In the genomic region with DNA sequence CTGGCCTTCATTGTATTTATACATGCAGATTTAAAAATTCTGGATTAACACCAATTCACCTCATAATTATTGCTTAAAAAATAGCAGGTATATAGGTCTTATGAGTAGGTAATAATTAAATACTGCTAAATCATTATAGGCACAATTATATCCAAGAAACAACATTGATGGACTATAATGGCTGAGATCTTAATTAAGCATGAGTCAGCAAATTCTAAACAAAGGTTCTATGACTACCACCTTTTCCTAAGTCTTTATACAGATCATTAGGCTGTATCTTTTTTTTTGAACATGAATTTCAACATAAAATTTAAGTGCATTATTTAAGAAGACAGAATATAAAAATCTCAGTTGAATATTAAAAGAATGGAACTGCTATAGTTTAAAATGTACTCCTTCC, we compare ENCODE assay signal across 18 cellular contexts.
DNase-seq lines count a peak whose midpoint lies in the region; ATAC-seq, FAIRE-seq and TF ChIP-seq lines count a peak whose summit lies in the region.
"Had no signal": no experiment of that assay in that cellular context is flagged by ENCODE, and none has a peak within 500 bp of the region (broad histone marks: within the 10 kb centered on the region; RNA-seq: fewer than 3 reads in every experiment).

No MANE protein-coding gene starts in this region.

- TF ChIP-seq RAD21 in A549 (conservative IDR thresholded peaks at IDR 0.05 in 1 of 2, IDR thresholded peaks at IDR 0.05 in 1 of 2) (no peak), HCT116 (IDR thresholded peaks at IDR 0.05; ENCODE audit: low read depth) (no peak), GM12878 (IDR thresholded peaks at IDR 0.05; ENCODE audit: insufficient read depth, low read depth, low read length) (no peak)

- FAIRE-seq in A549 (lab: Jason Lieb, UNC), result no peak
- FAIRE-seq in GM12878 (lab: Jason Lieb, UNC), result no peak
- FAIRE-seq: GM18507 had no signal

- H4K20me1 ChIP-seq in HCT116 (ENCODE audit: insufficient read depth), result no peaks in the 10 kb centered on the region
- no peaks in the 10 kb centered on the region for H4K20me1 ChIP-seq in GM12878 (ENCODE audit: control insufficient read depth, insufficient read depth)
- H4K20me1 ChIP-seq: BLaER1 had no signal

- BruUV-seq in HCT116 (replicated peaks; lab: Mats Ljungman, UMichigan), result no TSS peak
- no TSS peak for BruUV-seq in GM12878 (replicated peaks; lab: Mats Ljungman, UMichigan)

- no peak overlapping the region for H3K9ac ChIP-seq in HCT116 (ENCODE audit: low read length)
- no peak overlapping the region for H3K9ac ChIP-seq in GM12878 (ENCODE audit: control insufficient read depth, insufficient read depth, low read length)
- H3K9ac ChIP-seq: BLaER1 had no signal

- in situ Hi-C loops in GM12878 (cut with MboI), result no loop called here
- in situ Hi-C loops in ACHN (cut with HindIII; ENCODE audit: low pct_ligation_motif_present, low pct_unique_long_range_greater_than_20kb, low sequenced_read_pairs), result no loop called here

- H3K4me1 ChIP-seq in A549, result no peaks in the 10 kb centered on the region
- no peaks in the 10 kb centered on the region for H3K4me1 ChIP-seq in HCT116 (ENCODE audit: control insufficient read depth in 1 of 2, insufficient read depth in 2 of 2, low read length in 2 of 2)
- no peaks in the 10 kb centered on the region for H3K4me1 ChIP-seq in GM12878 (ENCODE audit: control insufficient read depth, insufficient read depth, low read length)
- H3K4me1 ChIP-seq: BLaER1 had no signal

- POLR2A ChIA-PET in A549 (lab: Yijun Ruan, JAX) (no interaction called here), HCT116 (lab: Charles Lee) (no interaction called here), GM12878 (lab: Charles Lee) (no interaction called here)

- no peak overlapping the region for H3K4me3 ChIP-seq in A549
- no peak overlapping the region for H3K4me3 ChIP-seq in HCT116 (replicated peaks in 1 of 2; ENCODE audit: low read depth in 1 of 2, low read length in 2 of 2)
- no peak overlapping the region for H3K4me3 ChIP-seq in GM12878
- H3K4me3 ChIP-seq: BLaER1 had no signal

- ATAC-seq in A549 (no peak), HCT116 (no peak), GM12878 (no peak)

- H3K4me2 ChIP-seq in A549 (no peak overlapping the region), HCT116 (ENCODE audit: low read length) (no peak overlapping the region), GM12878 (ENCODE audit: control insufficient read depth, insufficient read depth) (no peak overlapping the region)
- H3K4me2 ChIP-seq: BLaER1 had no signal

- no peaks in the 10 kb centered on the region for H3K9me2 ChIP-seq in HCT116 (ENCODE audit: insufficient read depth)

- H3K27ac ChIP-seq in A549 (no peak overlapping the region), HCT116 (ENCODE audit: low read depth, low read length) (no peak overlapping the region), GM12878 (ENCODE audit: control insufficient read depth, insufficient read depth) (no peak overlapping the region)
- H3K27ac ChIP-seq: BLaER1 had no signal

- TF ChIP-seq EP300 in A549 (IDR thresholded peaks at IDR 0.05) (no peak), GM12878 (IDR thresholded peaks at IDR 0.05; ENCODE audit: borderline replicate concordance in 1 of 2, control insufficient read depth in 1 of 2, low read depth in 2 of 2, low read length in 2 of 2) (no peak)

- H3K9me3 ChIP-seq in A549 (no peaks in the 10 kb centered on the region; the same call in 2 of the 3 replicates), HCT116 (ENCODE audit: control insufficient read depth in 1 of 2, insufficient read depth in 1 of 2, low read depth in 1 of 2, low read length in 2 of 2) (no peaks in the 10 kb centered on the region), GM12878 (replicated peaks; ENCODE audit: control insufficient read depth, insufficient read depth, low read length) (no peaks in the 10 kb centered on the region; the same call in 2 of the 3 replicates)

- no peaks in the 10 kb centered on the region for H3K79me2 ChIP-seq in HCT116 (ENCODE audit: insufficient read depth, low read length)
- H3K79me2 ChIP-seq in GM12878 (ENCODE audit: control insufficient read depth, insufficient read depth, low read length), result no peaks in the 10 kb centered on the region

- H2AFZ ChIP-seq in HCT116 (ENCODE audit: low read depth, low read length, poor library complexity, severe bottlenecking) (peak overlapping the region; percentile 13), GM12878 (ENCODE audit: control insufficient read depth, low read depth, low read length) (no peak overlapping the region)

- RAD21 ChIA-PET in HCT116 (lab: Charles Lee; ENCODE audit: low non-redundant PET in 1 of 2, low total read pairs in 2 of 2, uncharacterized antibody in 2 of 2, unreplicated experiment in 2 of 2), result no interaction called here
- RAD21 ChIA-PET in GM12878 (lab: Charles Lee; ENCODE audit: unreplicated experiment), result no interaction called here

- DNase-seq in A549 (ENCODE audit: low read depth in 1 of 2, low spot score in 1 of 2) (no peak), HCT116 (ENCODE audit: low read depth, low spot score) (no peak), NCI-H69 (lab: John Stamatoyannopoulos, UW) (peak; percentile 10), GM12878 (ENCODE audit: low read depth, low spot score) (no peak), ACHN (no peak), HPDE6-E6E7 (ENCODE audit: extremely low spot score) (no peak), GDM1 (lab: John Stamatoyannopoulos, UW) (no peak), germinal center (ENCODE audit: low spot score) (no peak)
- DNase-seq: 8988T; CD4-positive, alpha-beta T cell; CD8-positive, alpha-beta memory T cell; DMS 273 treated with DMSO at 0.1 percent for 48 hours; DMS79; GOT3; H7; HCEC 1CT had no signal

- SMC1A ChIA-PET in GM12878 (lab: Charles Lee; ENCODE audit: uncharacterized antibody, unreplicated experiment), result no interaction called here

- intact Hi-C loops in HCT116 (cut with micrococcal nuclease), result no loop called here
- intact Hi-C loops in GM12878 (cut with micrococcal nuclease; ENCODE audit: unreplicated experiment), result no loop called here

- TF ChIP-seq CTCF in A549 (IDR thresholded peaks at IDR 0.05) (no peak), HCT116 (IDR thresholded peaks at IDR 0.05 in 2 of 3, conservative IDR thresholded peaks at IDR 0.05 in 1 of 3; ENCODE audit: borderline replicate concordance in 1 of 3, insufficient read depth in 1 of 3, low read depth in 2 of 3, low read length in 2 of 3) (no peak), GM12878 (IDR thresholded peaks at IDR 0.05 in 2 of 3, conservative IDR thresholded peaks at IDR 0.05 in 1 of 3; ENCODE audit: control insufficient read depth in 2 of 3, extremely low read depth in 1 of 3, insufficient read depth in 1 of 3, low read depth in 3 of 3, low read length in 3 of 3) (no peak)

- CTCF ChIA-PET in A549 (lab: Yijun Ruan, JAX) (no interaction called here), HCT116 (lab: Charles Lee) (no interaction called here), GM12878 (lab: Yijun Ruan, JAX) (no interaction called here)

- no peak for TF ChIP-seq POLR2A in A549 (IDR thresholded peaks at IDR 0.05; ENCODE audit: low read length)
- no peak for TF ChIP-seq POLR2A in HCT116 (IDR thresholded peaks at IDR 0.05; ENCODE audit: borderline replicate concordance, extremely low read depth, insufficient read depth, insufficient read length)
- TF ChIP-seq POLR2A in GM12878 (IDR thresholded peaks at IDR 0.05; ENCODE audit: low read depth, low read length), result no peak

- H3K27me3 ChIP-seq in HCT116 (ENCODE audit: insufficient read depth, low read length) (no peaks in the 10 kb centered on the region), GM12878 (replicated peaks in 1 of 2; ENCODE audit: control insufficient read depth in 2 of 2, insufficient read depth in 2 of 2, low read length in 1 of 2) (no peaks in the 10 kb centered on the region)
- H3K27me3 ChIP-seq: BLaER1 had no signal

- H3K36me3 ChIP-seq in HCT116 (ENCODE audit: control insufficient read depth in 1 of 2, insufficient read depth in 2 of 2, low read length in 2 of 2) (no peaks in the 10 kb centered on the region), GM12878 (ENCODE audit: control insufficient read depth in 2 of 2, insufficient read depth in 2 of 2, low read length in 1 of 2) (no peaks in the 10 kb centered on the region)
- H3K36me3 ChIP-seq: BLaER1 had no signal

TF ChIP-seq in A549, 52 proteins besides CTCF, POLR2A, EP300 and RAD21 (continues in another document):
- TF ChIP-seq, protein P1, sequence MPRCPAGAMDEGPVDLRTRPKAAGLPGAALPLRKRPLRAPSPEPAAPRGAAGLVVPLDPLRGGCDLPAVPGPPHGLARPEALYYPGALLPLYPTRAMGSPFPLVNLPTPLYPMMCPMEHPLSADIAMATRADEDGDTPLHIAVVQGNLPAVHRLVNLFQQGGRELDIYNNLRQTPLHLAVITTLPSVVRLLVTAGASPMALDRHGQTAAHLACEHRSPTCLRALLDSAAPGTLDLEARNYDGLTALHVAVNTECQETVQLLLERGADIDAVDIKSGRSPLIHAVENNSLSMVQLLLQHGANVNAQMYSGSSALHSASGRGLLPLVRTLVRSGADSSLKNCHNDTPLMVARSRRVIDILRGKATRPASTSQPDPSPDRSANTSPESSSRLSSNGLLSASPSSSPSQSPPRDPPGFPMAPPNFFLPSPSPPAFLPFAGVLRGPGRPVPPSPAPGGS (IDR thresholded peaks at IDR 0.05), result no peak
- peak; percentile 67 for TF ChIP-seq NFE2L2 (conservative IDR thresholded peaks at IDR 0.05; ENCODE audit: low read length)

TF ChIP-seq in HCT116, 20 proteins besides CTCF, POLR2A, EP300 and RAD21:
- TF ChIP-seq YY1 (IDR thresholded peaks at IDR 0.05; ENCODE audit: extremely low read depth, insufficient replicate concordance, low read depth, low read length) (no peak), EZH2 (IDR thresholded peaks at IDR 0.05) (no peak), FOSL1 (IDR thresholded peaks at IDR 0.05; ENCODE audit: low read depth) (no peak)
TF ChIP-seq in HCT116: peak in this region for 0.

TF ChIP-seq in GM12878, 131 proteins besides CTCF, POLR2A, EP300 and RAD21 (continues in another document):
- TF ChIP-seq CHD1 (IDR thresholded peaks at IDR 0.05; ENCODE audit: low read depth, low read length), result no peak
